In the genomic region with DNA sequence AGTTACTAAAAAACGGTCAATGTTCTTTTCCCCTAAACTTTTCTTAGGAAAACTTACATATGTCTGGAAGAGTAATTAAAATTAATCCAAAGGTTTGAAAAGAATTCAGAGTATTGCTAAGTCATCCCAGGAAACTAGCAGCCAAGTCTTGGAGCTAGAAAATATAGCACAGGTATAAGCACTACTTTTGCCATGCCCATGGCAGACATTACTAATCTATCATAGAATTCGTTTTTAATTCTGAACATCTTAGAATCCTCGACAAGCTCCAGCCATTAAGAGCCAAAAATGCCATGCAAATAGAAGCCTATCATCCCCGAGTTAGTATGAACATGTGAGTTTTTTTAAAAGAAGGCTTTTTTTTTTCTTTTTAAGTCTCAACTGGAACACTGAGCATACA, we compare ENCODE assay signal across 40 cellular contexts.
"Had no signal": no experiment of that assay in that cellular context is flagged by ENCODE, and none has a peak within 500 bp of the region (broad histone marks: within the 10 kb centered on the region; RNA-seq: fewer than 3 reads in every experiment).

No MANE protein-coding gene starts in this region.

- ATAC-seq: activated naive CD4-positive, alpha-beta T cell treated with anti-CD3 and anti-CD28 coated beads, Interleukin-2, amount 50 U/mL, for 72 hours; activated naive CD8-positive, alpha-beta T cell treated with anti-CD3 and anti-CD28 coated beads, Interleukin-2, amount 50 U/mL, for 24 hours; activated T-cell treated with anti-CD3 and anti-CD28 coated beads, Interleukin-2, amount 50 U/mL, for 4 hours; activated T-cell treated with anti-CD3 and anti-CD28 coated beads, Interleukin-2, amount 50 U/mL, for 72 hours; activated T-helper 17 cell treated with anti-CD3 and anti-CD28 coated beads, Interleukin-2, amount 50 U/mL, for 72 hours; body of pancreas had no signal

- H3K9me3 ChIP-seq: ascending aorta, body of pancreas, breast epithelium had no signal

- H3K27ac Mint-ChIP-seq: activated naive CD4-positive, alpha-beta T cell treated with anti-CD3 and anti-CD28 coated beads for 36 hours; activated naive CD4-positive, alpha-beta T cell treated with anti-CD3 and anti-CD28 coated beads, Interleukin-2, amount 10 ng/mL, durations not matched to agents 7 days and 5 days; activated naive CD4-positive, alpha-beta T cell treated with anti-CD3 and anti-CD28 coated beads, Interleukin-2, amount 50 U/mL, for 24 hours; activated naive CD4-positive, alpha-beta T cell treated with anti-CD3 and anti-CD28 coated beads, Interleukin-2, amount 50 U/mL, for 72 hours; activated naive CD8-positive, alpha-beta T cell; activated naive CD8-positive, alpha-beta T cell treated with anti-CD3 and anti-CD28 coated beads for 36 hours; activated naive CD8-positive, alpha-beta T cell treated with anti-CD3 and anti-CD28 coated beads, Interleukin-2, amount 10 ng/mL, durations not matched to agents 7 days and 5 days; activated naive CD8-positive, alpha-beta T cell treated with anti-CD3 and anti-CD28 coated beads, Interleukin-2, amount 50 U/mL, for 24 hours; activated T-cell treated with anti-CD3 and anti-CD28 coated beads, Interleukin-2, amount 50 U/mL, for 24 hours; activated T-helper 1 cell treated with anti-CD3 and anti-CD28 coated beads, Interleukin-12 subunit alpha, Interleukin-12 subunit beta, Interleukin-2, Interleukin-4 antibody, amounts not matched to agents 30 ng/mL and 10 ng/mL and 1 ng/mL, durations not matched to agents 14 hours and 24 hours and 36 hours; activated T-helper 17 cell treated with anti-CD3 and anti-CD28 coated beads, Interleukin-2, amount 50 U/mL, for 72 hours; activated T-helper 2 cell treated with anti-CD3 and anti-CD28 coated beads, Interferon-gamma antibody, Interleukin-2, Interleukin-4, amounts not matched to agents 10 μg/mL and 5 μg/mL and 100 μg/mL, durations not matched to agents 14 hours and 24 hours and 36 hours had no signal

- H3K27me3 ChIP-seq: adrenal gland, ascending aorta, body of pancreas, brain microvascular endothelial cell, breast epithelium, cardiac muscle cell had no signal

- FAIRE-seq: astrocyte, bronchial epithelial cell had no signal

- H3K36me3 ChIP-seq: adrenal gland, ascending aorta, brain microvascular endothelial cell, breast epithelium, cardiac muscle cell had no signal

- H3K4me3 ChIP-seq: adrenal gland, ascending aorta, body of pancreas, breast epithelium, cardiac muscle cell had no signal

- DNase-seq: activated effector memory CD4-positive, alpha-beta T cell treated with anti-CD3 and anti-CD28 coated beads, Interleukin-2, amount 50 U/mL, for 16 hours; activated effector memory CD4-positive, alpha-beta T cell treated with Interleukin-2 at 50 U/mL for 16 hours; activated gamma-delta T cell; activated gamma-delta T cell treated with Interleukin-2 at 50 U/mL for 16 hours; activated naive CD4-positive, alpha-beta T cell; activated naive CD4-positive, alpha-beta T cell treated with anti-CD3 and anti-CD28 coated beads for 36 hours; activated naive CD4-positive, alpha-beta T cell treated with anti-CD3 and anti-CD28 coated beads, Interleukin-2, amount 10 ng/mL, durations not matched to agents 7 days and 5 days; activated naive CD4-positive, alpha-beta T cell treated with anti-CD3 and anti-CD28 coated beads, Interleukin-2, amount 50 U/mL, for 16 hours; activated naive CD4-positive, alpha-beta T cell treated with Interleukin-2 at 50 U/mL for 16 hours; activated naive CD8-positive, alpha-beta T cell treated with anti-CD3 and anti-CD28 coated beads for 36 hours; activated naive CD8-positive, alpha-beta T cell treated with anti-CD3 and anti-CD28 coated beads, Interleukin-2, amount 10 ng/mL, durations not matched to agents 7 days and 5 days; activated naive CD8-positive, alpha-beta T cell treated with anti-CD3 and anti-CD28 coated beads, Interleukin-2, amount 50 U/mL, for 24 hours; activated T-cell treated with anti-CD3 and anti-CD28 coated beads, Interleukin-2, amount 50 U/mL, for 1 hour; activated T-cell treated with anti-CD3 and anti-CD28 coated beads, Interleukin-2, amount 50 U/mL, for 24 hours; activated T-cell treated with anti-CD3 and anti-CD28 coated beads, Interleukin-2, amount 50 U/mL, for 4 hours; activated T-cell treated with anti-CD3 and anti-CD28 coated beads, Interleukin-2, amount 50 U/mL, for 48 hours; activated T-cell treated with anti-CD3 and anti-CD28 coated beads, Interleukin-2, amount 50 U/mL, for 72 hours; adrenal gland; amniotic stem cell; amygdala; anterior cingulate cortex; aorta; body of pancreas; brain microvascular endothelial cell; caudate nucleus; central memory CD4-positive, alpha-beta T cell; cerebellar nuclear complex had no signal

- H3K4me1 ChIP-seq: adrenal gland, ascending aorta, body of pancreas, breast epithelium had no signal

- H3K27ac ChIP-seq: adrenal gland, ascending aorta, body of pancreas, brain microvascular endothelial cell, breast epithelium, cardiac muscle cell had no signal

- H3K36me3 Mint-ChIP-seq: activated naive CD4-positive, alpha-beta T cell treated with anti-CD3 and anti-CD28 coated beads, Interleukin-2, amount 10 ng/mL, durations not matched to agents 7 days and 5 days had no signal

- H3K9me3 Mint-ChIP-seq: activated naive CD4-positive, alpha-beta T cell treated with anti-CD3 and anti-CD28 coated beads for 36 hours; activated naive CD4-positive, alpha-beta T cell treated with anti-CD3 and anti-CD28 coated beads, Interleukin-2, amount 10 ng/mL, durations not matched to agents 7 days and 5 days; activated naive CD4-positive, alpha-beta T cell treated with anti-CD3 and anti-CD28 coated beads, Interleukin-2, amount 50 U/mL, for 72 hours; activated naive CD8-positive, alpha-beta T cell treated with anti-CD3 and anti-CD28 coated beads, Interleukin-2, amount 50 U/mL, for 24 hours; activated T-cell treated with anti-CD3 and anti-CD28 coated beads, Interleukin-2, amount 50 U/mL, for 4 hours; activated T-helper 1 cell treated with anti-CD3 and anti-CD28 coated beads, Interleukin-12 subunit alpha, Interleukin-12 subunit beta, Interleukin-2, Interleukin-4 antibody, amounts not matched to agents 30 ng/mL and 10 ng/mL and 1 ng/mL, durations not matched to agents 14 hours and 24 hours and 36 hours; activated T-helper 17 cell treated with anti-CD3 and anti-CD28 coated beads, Interleukin-2, amount 50 U/mL, for 72 hours; activated T-helper 2 cell treated with anti-CD3 and anti-CD28 coated beads, Interferon-gamma antibody, Interleukin-2, Interleukin-4, amounts not matched to agents 10 μg/mL and 5 μg/mL and 100 μg/mL, durations not matched to agents 14 hours and 24 hours and 36 hours; brain; central memory CD8-positive, alpha-beta T cell had no signal

- H3K27me3 Mint-ChIP-seq: activated naive CD4-positive, alpha-beta T cell treated with anti-CD3 and anti-CD28 coated beads, Interleukin-2, amount 10 ng/mL, durations not matched to agents 7 days and 5 days; activated naive CD4-positive, alpha-beta T cell treated with anti-CD3 and anti-CD28 coated beads, Interleukin-2, amount 50 U/mL, for 24 hours; activated naive CD8-positive, alpha-beta T cell; activated naive CD8-positive, alpha-beta T cell treated with anti-CD3 and anti-CD28 coated beads for 36 hours; activated naive CD8-positive, alpha-beta T cell treated with anti-CD3 and anti-CD28 coated beads, Interleukin-2, amount 10 ng/mL, durations not matched to agents 7 days and 5 days; activated naive CD8-positive, alpha-beta T cell treated with anti-CD3 and anti-CD28 coated beads, Interleukin-2, amount 50 U/mL, for 24 hours; activated T-cell treated with anti-CD3 and anti-CD28 coated beads, Interleukin-2, amount 50 U/mL, for 24 hours; activated T-helper 17 cell treated with anti-CD3 and anti-CD28 coated beads, Interleukin-2, amount 50 U/mL, for 72 hours; brain; central memory CD8-positive, alpha-beta T cell had no signal

- H3K4me1 Mint-ChIP-seq: activated naive CD4-positive, alpha-beta T cell treated with anti-CD3 and anti-CD28 coated beads, Interleukin-2, amount 10 ng/mL, durations not matched to agents 7 days and 5 days; activated naive CD8-positive, alpha-beta T cell treated with anti-CD3 and anti-CD28 coated beads, Interleukin-2, amount 10 ng/mL, durations not matched to agents 7 days and 5 days; brain; central memory CD8-positive, alpha-beta T cell had no signal

- H3K4me3 Mint-ChIP-seq: activated naive CD4-positive, alpha-beta T cell treated with anti-CD3 and anti-CD28 coated beads for 36 hours; activated naive CD4-positive, alpha-beta T cell treated with anti-CD3 and anti-CD28 coated beads, Interleukin-2, amount 10 ng/mL, durations not matched to agents 7 days and 5 days; activated naive CD4-positive, alpha-beta T cell treated with anti-CD3 and anti-CD28 coated beads, Interleukin-2, amount 50 U/mL, for 24 hours; activated naive CD8-positive, alpha-beta T cell; activated naive CD8-positive, alpha-beta T cell treated with anti-CD3 and anti-CD28 coated beads for 36 hours; activated naive CD8-positive, alpha-beta T cell treated with anti-CD3 and anti-CD28 coated beads, Interleukin-2, amount 10 ng/mL, durations not matched to agents 7 days and 5 days; activated naive CD8-positive, alpha-beta T cell treated with anti-CD3 and anti-CD28 coated beads, Interleukin-2, amount 50 U/mL, for 24 hours; activated T-cell treated with anti-CD3 and anti-CD28 coated beads, Interleukin-2, amount 50 U/mL, for 24 hours; activated T-cell treated with anti-CD3 and anti-CD28 coated beads, Interleukin-2, amount 50 U/mL, for 4 hours; activated T-cell treated with anti-CD3 and anti-CD28 coated beads, Interleukin-2, amount 50 U/mL, for 72 hours; activated T-helper 1 cell treated with anti-CD3 and anti-CD28 coated beads, Interleukin-12 subunit alpha, Interleukin-12 subunit beta, Interleukin-2, Interleukin-4 antibody, amounts not matched to agents 30 ng/mL and 10 ng/mL and 1 ng/mL, durations not matched to agents 14 hours and 24 hours and 36 hours; activated T-helper 17 cell treated with anti-CD3 and anti-CD28 coated beads, Interleukin-2, amount 50 U/mL, for 72 hours; brain; central memory CD8-positive, alpha-beta T cell had no signal
